In the genomic region with DNA sequence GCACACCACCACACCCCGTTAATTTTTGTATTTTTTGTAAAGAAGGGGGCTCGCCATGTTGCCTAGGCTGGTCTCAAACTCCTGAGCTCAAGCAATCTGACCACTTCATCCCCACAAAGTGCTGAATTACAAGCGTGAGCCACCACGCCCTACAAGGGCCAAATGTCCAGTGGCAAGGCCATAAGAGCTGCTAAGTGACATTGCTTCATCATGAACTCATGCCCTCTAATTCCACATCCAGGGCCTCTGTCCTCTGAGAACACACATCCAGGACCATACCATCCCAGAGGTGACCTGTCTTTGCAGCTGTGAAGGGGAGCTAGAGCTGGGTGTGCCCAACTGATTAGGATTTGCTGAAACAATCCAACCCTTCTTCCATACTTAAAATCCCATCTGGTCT, we compare ENCODE assay signal across 23 cellular contexts. TPM values are rescaled to one million over a fixed set of nuclear protein-coding genes. Genes with fewer than 3 reads are reported as not detected.
"Had no signal": no experiment of that assay in that cellular context is flagged by ENCODE, and none has a peak within 500 bp of the region (broad histone marks: within the 10 kb centered on the region; RNA-seq: fewer than 3 reads in every experiment).

No MANE protein-coding gene starts in this region.

- H3K27ac ChIP-seq: PC-9, Peyer's patch, SJCRH30 had no signal

- H2AFZ ChIP-seq: PC-9 had no signal

- H3K9me3 ChIP-seq: Peyer's patch, SJCRH30 had no signal

- H3K4me2 ChIP-seq: PC-9 had no signal

- H3K36me3 ChIP-seq: Peyer's patch, SJCRH30 had no signal

- H3K27me3 ChIP-seq: Peyer's patch, SJCRH30 had no signal

- H3K4me1 ChIP-seq: Peyer's patch had no signal

- ATAC-seq: Right ventricle myocardium inferior, SK-N-SH treated with all-trans-retinoic acid at 6 μM for 48 hours had no signal

- H3K4me3 ChIP-seq: PC-9, Peyer's patch, SJCRH30 had no signal

- DNase-seq: KBM-7; MV-4-11; NCI-H1048; NCI-H1105; NCI-H1417; NCI-H1436 treated with DMSO at 0.1 percent for 48 hours; NCI-H1694; NCI-H187 treated with DMSO at 0.1 percent for 48 hours; NCI-H2029 treated with DMSO at 0.1 percent for 48 hours; NCI-H2171 treated with DMSO at 0.1 percent for 48 hours; NCI-H2227 treated with DMSO at 0.1 percent for 48 hours; NCI-H524; NCI-H69; NCI-H774; NK-92 treated with Interleukin-12 subunit alpha and Interleukin-12 subunit beta, amount 100 ng/mL, for 24 hours; OCI-M1; PC-9; Peyer's patch; SHP77 treated with DMSO at 0.1 percent for 48 hours; SJCRH30 had no signal

RNA-seq across cellular contexts. Expression of gene MEIOC, which starts 25.6 kb away (rescaled TPM):
- total RNA-seq: MCF 10A, PC-9, Peyer's patch had no signal
